In genomic region chr21:33491373-33492102, GRCh38 we compare ENCODE assay signal across 7 cellular contexts.
DNase-seq lines count a peak whose midpoint lies in the region; ATAC-seq, FAIRE-seq and TF ChIP-seq lines count a peak whose summit lies in the region.

DNAJC28 (minus strand) TSS chr21:33491716; CDS start chr21:33489393, 2,323 bp downstream.

- DNase-seq in GM18507 (ENCODE audit: extremely low spot score, insufficient read length, low read depth) (peak; percentile 91), NCI-H187 treated with DMSO at 0.1 percent for 48 hours (lab: John Stamatoyannopoulos, UW) (peak; percentile 68), T-helper 9 cell (peak; percentile 92), astrocyte of the spinal cord (ENCODE audit: low read depth, low spot score) (peak; percentile 95), hippocampal formation (lab: John Stamatoyannopoulos, UW) (peak; percentile 93), retinal pigment epithelial cell (ENCODE audit: low read depth) (peak; percentile 67)

- in situ Hi-C loops in astrocyte of the spinal cord (cut with HindIII; ENCODE audit: low sequenced_read_pairs) = no loop called here

- H3K4me3 ChIP-seq in astrocyte of the spinal cord (ENCODE audit: low read depth, low read length) = peak within 1 kb of the TSS; percentile 82
- H3K4me3 ChIP-seq in retinal pigment epithelial cell (ENCODE audit: low read length) = peak within 1 kb of the TSS; percentile 67

- peak; percentile 92 for FAIRE-seq in GM18507 (lab: Jason Lieb, UNC)

- ATAC-seq in HG02970 (IDR thresholded peaks at IDR 0.05; ENCODE audit: low FRiP score, unreplicated experiment) = peak; percentile 97

- TF ChIP-seq CTCF in astrocyte of the spinal cord (IDR thresholded peaks at IDR 0.05; ENCODE audit: low read depth, low read length) = no peak
- TF ChIP-seq CTCF in retinal pigment epithelial cell (conservative IDR thresholded peaks at IDR 0.05; ENCODE audit: low read depth, low read length) = no peak

Comparison
In these comparisons a context has a peak if more than half of its experiments do, and no peak if none do; other contexts are left out.
1. Peak in every context shown above with its lines: DNase-seq, ATAC-seq and H3K4me3 ChIP-seq.